8 cellular contexts compared by ENCODE assay signal in genomic region chr12:43835656-43836454, GRCh38. TPM values are rescaled to one million over a fixed set of nuclear protein-coding genes. Genes with fewer than 3 reads are reported as not detected.
DNase-seq lines count a peak whose midpoint lies in the region; ATAC-seq, FAIRE-seq and TF ChIP-seq lines count a peak whose summit lies in the region.

TSS of gene TMEM117 (plus strand) at chr12:43836081.

- DNase-seq in ACHN = peak; percentile 80
- DNase-seq in NCI-H69 (lab: John Stamatoyannopoulos, UW) = peak; percentile 83
- DNase-seq in activated CD8-positive, alpha-beta memory T cell treated with anti-CD3 and anti-CD28 coated beads, Interleukin-2, amount 50 U/mL, for 48 hours = peak; percentile 80
- peak; percentile 61 for DNase-seq in endothelial cell of umbilical vein (ENCODE audit: low read depth, low spot score)
- DNase-seq in mucosa of gallbladder (ENCODE audit: low spot score) = peak; percentile 53
- peak; percentile 72 for DNase-seq in stimulated activated CD8-positive, alpha-beta memory T cell treated with anti-CD3 and anti-CD28 coated beads, Interleukin-4, amount 100 ng/mL, for 48 hours

- H3K9me1 ChIP-seq in endothelial cell of umbilical vein (replicated peaks; ENCODE audit: control insufficient read depth, extremely low read depth, insufficient read depth, low read length) = no peaks in the 10 kb centered on the region

- peak within 1 kb of the TSS; percentile 52 for H3K27ac ChIP-seq in endothelial cell of umbilical vein (ENCODE audit: insufficient read depth, low read depth, low read length)

- dilution Hi-C loops in endothelial cell of umbilical vein (cut with MboI; ENCODE audit: extremely low pct_ligation_motif_present, low sequenced_read_pairs) = no loop called here

- no peaks in the 10 kb centered on the region for H3K9me3 ChIP-seq in endothelial cell of umbilical vein (replicated peaks; ENCODE audit: control insufficient read depth, insufficient read depth, low read length)

- intact Hi-C loops in endothelial cell of umbilical vein (cut with micrococcal nuclease) = loop anchor here (1.0 kb wide), 1 partner anchor 30 kb away; the partner anchor contains the start of gene TWF1

- H3K4me3 ChIP-seq in endothelial cell of umbilical vein (replicated peaks in 1 of 3; ENCODE audit: insufficient read depth in 1 of 3, low read depth in 1 of 3, low read length in 3 of 3) = peak within 1 kb of the TSS; percentile 63 to 76 (median 73)

- TF ChIP-seq CTCF in endothelial cell of umbilical vein (IDR thresholded peaks at IDR 0.05; ENCODE audit: extremely low read depth in 1 of 2, insufficient read depth in 1 of 2, low read depth in 1 of 2, low read length in 2 of 2) = no peak

- in situ Hi-C loops in ACHN (cut with HindIII; ENCODE audit: low pct_ligation_motif_present, low pct_unique_long_range_greater_than_20kb, low sequenced_read_pairs) = no loop called here

- BruUV-seq in endothelial cell of umbilical vein (replicated peaks; lab: Mats Ljungman, UMichigan) = no TSS peak

- CTCF ChIA-PET in endothelial cell of umbilical vein (lab: Charles Lee) = interaction anchor here (1.0 kb wide), 2 partner anchors 18 to 30 kb away, joined by 3 to 6 read pairs; partner anchors contain the start of gene TWF1

- H2AFZ ChIP-seq in endothelial cell of umbilical vein (ENCODE audit: low read depth, low read length) = peak within 1 kb of the TSS; percentile 99

- POLR2A ChIA-PET in endothelial cell of umbilical vein (lab: Charles Lee) = no interaction called here

- no peaks in the 10 kb centered on the region for H4K20me1 ChIP-seq in endothelial cell of umbilical vein (replicated peaks; ENCODE audit: control insufficient read depth, extremely low read depth, insufficient read depth, low read length)

- TF ChIP-seq POLR2A in GM18526 (IDR thresholded peaks at IDR 0.05; ENCODE audit: extremely low read depth, insufficient read length) (peak; percentile 61), endothelial cell of umbilical vein (IDR thresholded peaks at IDR 0.05; ENCODE audit: low read depth, low read length) (peak; percentile 14)

- ATAC-seq in HG03039 (IDR thresholded peaks at IDR 0.05; ENCODE audit: unreplicated experiment) = peak; percentile 69

- peak within 1 kb of the TSS; percentile 86 for H3K4me2 ChIP-seq in endothelial cell of umbilical vein (ENCODE audit: insufficient read depth, low read length)

- no peaks in the 10 kb centered on the region for H3K4me1 ChIP-seq in endothelial cell of umbilical vein (ENCODE audit: control insufficient read depth, extremely low read depth, insufficient read depth, low read length)

- no peaks in the 10 kb centered on the region for H3K79me2 ChIP-seq in endothelial cell of umbilical vein (ENCODE audit: control insufficient read depth, insufficient read depth, low read length)

- peaks cover 0 to 7% of the 10 kb centered on the region in 2 experiments for H3K27me3 ChIP-seq in endothelial cell of umbilical vein (ENCODE audit: control insufficient read depth in 2 of 2, insufficient read depth in 2 of 2, low read length in 2 of 2)

- H3K9ac ChIP-seq in endothelial cell of umbilical vein (replicated peaks; ENCODE audit: extremely low read depth, insufficient read depth, low read length) = peak within 1 kb of the TSS; percentile 76

- no peaks in the 10 kb centered on the region for H3K36me3 ChIP-seq in endothelial cell of umbilical vein (ENCODE audit: control insufficient read depth in 2 of 2, extremely low read depth in 1 of 2, insufficient read depth in 2 of 2, low read length in 2 of 2)

- FAIRE-seq in endothelial cell of umbilical vein (lab: Jason Lieb, UNC) = no peak

TF ChIP-seq in endothelial cell of umbilical vein, 7 proteins besides CTCF, POLR2A, EP300 and RAD21:
- TF ChIP-seq FOS (IDR thresholded peaks at IDR 0.05; ENCODE audit: borderline replicate concordance, insufficient read depth, low read length) (no peak), POLR2AphosphoS5 (IDR thresholded peaks at IDR 0.05; ENCODE audit: insufficient read depth, low read depth, low read length) (peak; percentile 25)

RNA-seq across cellular contexts. Expression of gene TMEM117, which starts in this region (rescaled TPM):
- total RNA-seq in endothelial cell of umbilical vein (2.7 and 3.8 TPM in 2 replicates), mucosa of gallbladder (12.0 TPM)
- polyA plus RNA-seq in endothelial cell of umbilical vein = 1.1 and 1.2 TPM in 2 replicates
- polyA plus RNA-seq in endothelial cell of umbilical vein (2011; cell fraction: cytosol; rRNA removed) = 0.90 and 1.1 TPM in 2 replicates
- polyA plus RNA-seq in endothelial cell of umbilical vein (2011; cell fraction: nucleus; rRNA removed) = 0.88 and 1.2 TPM in 2 replicates
- 0.79 and 0.95 TPM in 2 replicates for polyA plus RNA-seq in endothelial cell of umbilical vein (2012)
- polyA minus RNA-seq in endothelial cell of umbilical vein = 2.7 and 3.6 TPM in 2 replicates
- 3.0 TPM for polyA minus RNA-seq in endothelial cell of umbilical vein (2011; cell fraction: cytosol; rRNA and poly(A)+ RNA removed)
- 3.1 and 4.0 TPM in 2 replicates for polyA minus RNA-seq in endothelial cell of umbilical vein (2011; cell fraction: nucleus; rRNA and poly(A)+ RNA removed)

Comparison
In these comparisons a context has a peak if more than half of its experiments do, and no peak if none do; other contexts are left out.
1. Peak in every context shown above with its lines: DNase-seq, ATAC-seq, H3K4me3 ChIP-seq and H3K27ac ChIP-seq.